ENCODE assay signal across 25 cellular contexts in genomic region chr3:7897643-7898042, GRCh38.
"Had no signal": no experiment of that assay in that cellular context is flagged by ENCODE, and none has a peak within 500 bp of the region (broad histone marks: within the 10 kb centered on the region; RNA-seq: fewer than 3 reads in every experiment).

No MANE protein-coding gene starts in this region.

- DNase-seq: activated CD4-positive, alpha-beta memory T cell treated with anti-CD3 and anti-CD28 coated beads for 36 hours; activated CD4-positive, alpha-beta T cell treated with anti-CD3 and anti-CD28 coated beads, Interleukin-2, amount 10 ng/mL, durations not matched to agents 7 days and 5 days; activated CD4-positive, CD25-positive, alpha-beta regulatory T cell; activated CD8-positive, alpha-beta memory T cell treated with anti-CD3 and anti-CD28 coated beads for 24 hours; activated effector memory CD4-positive, alpha-beta T cell treated with anti-CD3 and anti-CD28 coated beads, Interleukin-2, amount 50 U/mL, for 16 hours; activated naive CD4-positive, alpha-beta T cell treated with Interleukin-2 at 50 U/mL for 16 hours; activated naive CD8-positive, alpha-beta T cell treated with anti-CD3 and anti-CD28 coated beads, Interleukin-2, amount 50 U/mL, for 24 hours; activated T-cell treated with anti-CD3 and anti-CD28 coated beads, Interleukin-2, amount 50 U/mL, for 4 hours; amniotic stem cell; body of pancreas; KG1; NCI-H1092; NCI-H1417 treated with DMSO at 0.1 percent for 48 hours; NCI-H1694; NCI-H2029 treated with DMSO at 0.1 percent for 48 hours; NCI-H345; NCI-H510A; NCI-H526 treated with DMSO at 0.1 percent for 48 hours; NCI-H82; SIG-M5; T-helper 1 cell had no signal

- H3K9me3 ChIP-seq: body of pancreas had no signal

- H3K4me3 ChIP-seq: ascending aorta, body of pancreas, SK-N-MC had no signal

- H3K4me1 ChIP-seq: ascending aorta, body of pancreas had no signal

- H3K27ac ChIP-seq: ascending aorta, body of pancreas, SK-N-MC, VCaP had no signal

- H3K36me3 ChIP-seq: ascending aorta had no signal

- H3K27me3 ChIP-seq: ascending aorta, body of pancreas had no signal

- ATAC-seq: activated naive CD4-positive, alpha-beta T cell treated with anti-CD3 and anti-CD28 coated beads, Interleukin-2, amount 50 U/mL, for 72 hours; activated naive CD8-positive, alpha-beta T cell treated with anti-CD3 and anti-CD28 coated beads, Interleukin-2, amount 50 U/mL, for 24 hours; activated T-cell treated with anti-CD3 and anti-CD28 coated beads, Interleukin-2, amount 50 U/mL, for 4 hours; body of pancreas had no signal
